13 cellular contexts compared by ENCODE assay signal in genomic region chr6:143276436-143276835, GRCh38.
DNase-seq lines count a peak whose midpoint lies in the region; ATAC-seq and TF ChIP-seq lines count a peak whose summit lies in the region.
"Had no signal": no experiment of that assay in that cellular context is flagged by ENCODE, and none has a peak within 500 bp of the region (broad histone marks: within the 10 kb centered on the region; RNA-seq: fewer than 3 reads in every experiment).

No MANE protein-coding gene starts in this region.

- no peak for TF ChIP-seq POLR2A in gastroesophageal sphincter (IDR thresholded peaks at IDR 0.05)
- no peak for TF ChIP-seq POLR2A in tibial nerve (IDR thresholded peaks at IDR 0.05)

- H3K4me1 ChIP-seq in gastroesophageal sphincter: no peaks in the 10 kb centered on the region
- no peaks in the 10 kb centered on the region for H3K4me1 ChIP-seq in tibial nerve
- H3K4me1 ChIP-seq: thyroid gland had no signal

- H3K9me3 Mint-ChIP-seq in activated B cell treated with CpG ODN at 0.5 μM for 24 hours: peaks cover 5% of the 10 kb centered on the region

- POLR2A ChIA-PET in activated B cell treated with CpG ODN at 0.5 μM for 24 hours (lab: Charles Lee): no interaction called here

- H3K9me3 ChIP-seq in gastroesophageal sphincter (no peaks in the 10 kb centered on the region), tibial nerve (no peaks in the 10 kb centered on the region)
- H3K9me3 ChIP-seq: thyroid gland had no signal

- DNase-seq in activated B cell treated with CpG ODN at 0.5 μM for 24 hours (no peak), NCI-H2196 (lab: John Stamatoyannopoulos, UW; ENCODE audit: unreplicated experiment) (no peak), tibial nerve (ENCODE audit: low spot score in 2 of 2) (no peak), NCI-H187 (lab: John Stamatoyannopoulos, UW) (no peak)
- DNase-seq: activated T-cell treated with anti-CD3 and anti-CD28 coated beads, Interleukin-2, amount 50 U/mL, for 72 hours; DMS79; dorsolateral prefrontal cortex; thyroid gland had no signal

- 77 to 79% methylated on average over 3 to 4 of the region's 4 CpGs for WGBS in gastroesophageal sphincter (ENCODE audit: low coverage in 1 of 2), 2 donors
- 79 to 89% methylated on average over 4 of the region's 4 CpGs for WGBS in tibial nerve, 2 donors

- ATAC-seq in GM18519 (IDR thresholded peaks at IDR 0.05; ENCODE audit: low FRiP score, unreplicated experiment) (peak; percentile 97), GM21390 (IDR thresholded peaks at IDR 0.05; ENCODE audit: unreplicated experiment) (peak; percentile 100), HG03159 (IDR thresholded peaks at IDR 0.05; ENCODE audit: unreplicated experiment) (peak; percentile 97), activated B cell treated with CpG ODN at 0.5 μM for 24 hours (ENCODE audit: low read depth) (peak; percentile 57), gastroesophageal sphincter (no peak)

- H3K4me3 ChIP-seq in gastroesophageal sphincter: no peak overlapping the region
- H3K4me3 ChIP-seq in tibial nerve: no peak overlapping the region
- H3K4me3 ChIP-seq: dorsolateral prefrontal cortex, thyroid gland had no signal

- H3K4me1 Mint-ChIP-seq in activated B cell treated with CpG ODN at 0.5 μM for 24 hours: peaks cover 7% of the 10 kb centered on the region

- CTCF ChIA-PET in activated B cell treated with CpG ODN at 0.5 μM for 24 hours (lab: Charles Lee): no interaction called here

- no peak for TF ChIP-seq CTCF in activated B cell treated with CpG ODN at 0.5 μM for 24 hours (IDR thresholded peaks at IDR 0.05)
- no peak for TF ChIP-seq CTCF in gastroesophageal sphincter (IDR thresholded peaks at IDR 0.05)
- no peak for TF ChIP-seq CTCF in tibial nerve (IDR thresholded peaks at IDR 0.05)

- intact Hi-C loops in activated B cell treated with CpG ODN at 0.5 μM for 24 hours (cut with micrococcal nuclease): loop anchor here (5.0 kb wide), 1 partner anchor 709 kb away; no protein-coding TSS in a partner anchor

- no peaks in the 10 kb centered on the region for H3K27me3 Mint-ChIP-seq in activated B cell treated with CpG ODN at 0.5 μM for 24 hours

- H3K4me3 Mint-ChIP-seq in activated B cell treated with CpG ODN at 0.5 μM for 24 hours: no peak overlapping the region
- H3K4me3 Mint-ChIP-seq: activated T-cell treated with anti-CD3 and anti-CD28 coated beads, Interleukin-2, amount 50 U/mL, for 72 hours had no signal

- H3K36me3 ChIP-seq in gastroesophageal sphincter: no peaks in the 10 kb centered on the region
- no peaks in the 10 kb centered on the region for H3K36me3 ChIP-seq in tibial nerve
- H3K36me3 ChIP-seq: thyroid gland had no signal

- H3K36me3 Mint-ChIP-seq in activated B cell treated with CpG ODN at 0.5 μM for 24 hours (ENCODE audit: low read depth): no peaks in the 10 kb centered on the region

- H3K27ac ChIP-seq in gastroesophageal sphincter: no peak overlapping the region
- H3K27ac ChIP-seq in tibial nerve: no peak overlapping the region
- H3K27ac ChIP-seq: dorsolateral prefrontal cortex, RWPE1, thyroid gland had no signal

- no peaks in the 10 kb centered on the region for H3K27me3 ChIP-seq in gastroesophageal sphincter
- no peaks in the 10 kb centered on the region for H3K27me3 ChIP-seq in tibial nerve
- H3K27me3 ChIP-seq: dorsolateral prefrontal cortex, thyroid gland had no signal

- TF ChIP-seq EP300 in gastroesophageal sphincter (IDR thresholded peaks at IDR 0.05) (no peak), tibial nerve (IDR thresholded peaks at IDR 0.05) (no peak)

- H3K27ac Mint-ChIP-seq in activated B cell treated with CpG ODN at 0.5 μM for 24 hours: no peak overlapping the region
- H3K27ac Mint-ChIP-seq: activated T-cell treated with anti-CD3 and anti-CD28 coated beads, Interleukin-2, amount 50 U/mL, for 72 hours had no signal
